ENCODE assay signal across 8 cellular contexts in genomic region chr17:74862108-74862901, GRCh38. TPM values are rescaled to one million over a fixed set of nuclear protein-coding genes. Genes with fewer than 3 reads are reported as not detected.
DNase-seq lines count a peak whose midpoint lies in the region; ATAC-seq lines count a peak whose summit lies in the region.

No MANE protein-coding gene starts in this region.

- no peak for ATAC-seq in HG03025 (IDR thresholded peaks at IDR 0.05; ENCODE audit: low FRiP score, unreplicated experiment)

- intact Hi-C loops in head of caudate nucleus (cut with DNase I): no loop called here

- peak overlapping the region; percentile 22 for H3K4me3 ChIP-seq in rectal smooth muscle tissue (ENCODE audit: low read length)

- no peaks in the 10 kb centered on the region for H3K4me1 ChIP-seq in rectal smooth muscle tissue (ENCODE audit: control insufficient read depth, insufficient read depth, low read length)

- H3K9ac ChIP-seq in rectal smooth muscle tissue (ENCODE audit: low read length): no peak overlapping the region

- peaks cover 24% of the 10 kb centered on the region for H3K27me3 ChIP-seq in rectal smooth muscle tissue (ENCODE audit: control insufficient read depth, insufficient read depth, low read length)

- H3K36me3 ChIP-seq in rectal smooth muscle tissue (ENCODE audit: control insufficient read depth, insufficient read depth, low read length): no peaks in the 10 kb centered on the region

- DNase-seq in AG08396 (ENCODE audit: low spot score): peak; percentile 79
- DNase-seq in GM19240 (ENCODE audit: insufficient read length, low spot score): peak; percentile 83
- DNase-seq in RPMI8226: peak; percentile 66
- peak; percentile 77 for DNase-seq in activated naive CD4-positive, alpha-beta T cell treated with Interleukin-2 at 50 U/mL for 16 hours
- peak; percentile 48 to 90 (median 77) for DNase-seq in head of caudate nucleus
- no peak for DNase-seq in mesenteric fat pad (ENCODE audit: low spot score)

- H3K27ac ChIP-seq in rectal smooth muscle tissue (ENCODE audit: low read depth, low read length): no peak overlapping the region

RNA-seq across cellular contexts. Expression of gene GRIN2C, which starts 2.6 kb away (rescaled TPM):
- total RNA-seq in mesenteric fat pad: 0.45 TPM

RNA-seq across cellular contexts. Expression of gene FDXR, which starts 10.5 kb away (rescaled TPM):
- 5.2 TPM for total RNA-seq in mesenteric fat pad

RNA-seq across cellular contexts. Expression of gene FADS6, which starts 31.1 kb away (rescaled TPM):
- total RNA-seq in mesenteric fat pad: not detected
